14 cellular contexts compared by ENCODE assay signal in genomic region chr6:44086931-44087574, GRCh38. TPM values are rescaled to one million over a fixed set of nuclear protein-coding genes. Genes with fewer than 3 reads are reported as not detected.
DNase-seq lines count a peak whose midpoint lies in the region; ATAC-seq and TF ChIP-seq lines count a peak whose summit lies in the region.
"Had no signal": no experiment of that assay in that cellular context is flagged by ENCODE, and none has a peak within 500 bp of the region (broad histone marks: within the 10 kb centered on the region; RNA-seq: fewer than 3 reads in every experiment).

No MANE protein-coding gene starts in this region.

- 19% methylated on average over 4 of the region's 9 CpGs for whole genome bisulfite sequencing in right lobe of liver (ENCODE audit: insufficient coverage, low coverage, low lambda C conversion rate, missing lambda C conversion rate)

- H4K20me1 ChIP-seq in BLaER1 treated with 17β-estradiol and CSF1 and Interleukin-3, amounts not matched to agents 10 nM and 100 nM, result peaks cover 0 to 30% (median 0%) of the 10 kb centered on the region in 11 experiments; a peak in 4 of 22 replicates

- H3K4me3 Mint-ChIP-seq in immature natural killer cell, result no peak overlapping the region
- H3K4me3 Mint-ChIP-seq: CD4-positive, alpha-beta T cell; GM23338; stimulated activated naive B cell treated with anti-CD40 and anti-IgM and Interleukin-4, amounts not matched to agents 10 μg/mL and 1 μg/mL and 100 μg/mL, for 72 hours had no signal

- no peak for DNase-seq in LNCaP clone FGC (ENCODE audit: low read depth)
- DNase-seq in dermis blood vessel endothelial cell, result peak; percentile 29
- peak; percentile 82 to 90 (median 88) for DNase-seq in right lobe of liver
- no peak for DNase-seq in immature natural killer cell
- no peak for DNase-seq in stimulated activated CD4-positive, alpha-beta T cell treated with anti-CD3 and anti-CD28 coated beads, Interleukin-1b, Interleukin-23, amount 100 ng/mL, for 48 hours
- DNase-seq in activated CD4-positive, alpha-beta T cell treated with anti-CD3 and anti-CD28 coated beads, Interleukin-2, amount 50 U/mL, for 48 hours, result no peak
- DNase-seq: activated CD4-positive, alpha-beta T cell treated with anti-CD3 and anti-CD28 coated beads for 4 hours; CD4-positive, alpha-beta T cell; stimulated activated naive B cell treated with anti-CD40 and anti-IgM and Interleukin-4, amounts not matched to agents 10 μg/mL and 1 μg/mL and 100 μg/mL, for 72 hours had no signal

- H3K9me3 Mint-ChIP-seq in immature natural killer cell, result no peaks in the 10 kb centered on the region
- H3K9me3 Mint-ChIP-seq: CD4-positive, alpha-beta T cell; GM23338; stimulated activated naive B cell treated with anti-CD40 and anti-IgM and Interleukin-4, amounts not matched to agents 10 μg/mL and 1 μg/mL and 100 μg/mL, for 72 hours had no signal

- intact Hi-C loops in right lobe of liver (cut with DNase I), result loop anchor here in 1 of 2 donors (10.0 kb wide), 1 partner anchor 422 kb away; no protein-coding TSS in a partner anchor

- no peak overlapping the region for H3K27ac Mint-ChIP-seq in immature natural killer cell
- H3K27ac Mint-ChIP-seq: CD4-positive, alpha-beta T cell; GM23338 had no signal

- H3K4me2 ChIP-seq in BLaER1 treated with 17β-estradiol and CSF1 and Interleukin-3, amounts not matched to agents 10 nM and 100 nM, result peak overlapping the region in 9 of 11 experiments; percentile 4 to 97 (median 85); a peak in 15 of 22 replicates
- H3K4me2 ChIP-seq: GM23338, KMS-11 had no signal

- peaks cover 0 to 5% (median 3%) of the 10 kb centered on the region in 3 donors for H3K36me3 Mint-ChIP-seq in immature natural killer cell

- peaks cover 2 to 26% (median 10%) of the 10 kb centered on the region in 11 experiments; a peak in 12 of 22 replicates for H3K36me3 ChIP-seq in BLaER1 treated with 17β-estradiol and CSF1 and Interleukin-3, amounts not matched to agents 10 nM and 100 nM
- H3K36me3 ChIP-seq in right lobe of liver, result no peaks in the 10 kb centered on the region

- H3K27ac ChIP-seq in BLaER1 treated with 17β-estradiol and CSF1 and Interleukin-3, amounts not matched to agents 10 nM and 100 nM, result peak overlapping the region in 3 of 11 experiments; percentile 4 to 30 (median 4); a peak in 2 of 22 replicates
- no peak overlapping the region for H3K27ac ChIP-seq in right lobe of liver
- H3K27ac ChIP-seq: KMS-11, SK-N-MC had no signal

- H3K27me3 Mint-ChIP-seq in immature natural killer cell (ENCODE audit: low read depth in 3 of 3), result peaks cover 0 to 2% (median 1%) of the 10 kb centered on the region in 3 donors
- H3K27me3 Mint-ChIP-seq: CD4-positive, alpha-beta T cell; stimulated activated naive B cell treated with anti-CD40 and anti-IgM and Interleukin-4, amounts not matched to agents 10 μg/mL and 1 μg/mL and 100 μg/mL, for 72 hours had no signal

- H3K27me3 ChIP-seq in BLaER1 treated with 17β-estradiol and CSF1 and Interleukin-3, amounts not matched to agents 10 nM and 100 nM, result no peaks in the 10 kb centered on the region
- no peaks in the 10 kb centered on the region for H3K27me3 ChIP-seq in right lobe of liver

- no peaks in the 10 kb centered on the region for H3K4me1 Mint-ChIP-seq in immature natural killer cell
- H3K4me1 Mint-ChIP-seq: stimulated activated naive B cell treated with anti-CD40 and anti-IgM and Interleukin-4, amounts not matched to agents 10 μg/mL and 1 μg/mL and 100 μg/mL, for 72 hours had no signal

- peak; percentile 81 to 90 (median 87) for ATAC-seq in right lobe of liver
- ATAC-seq in GM19467 (IDR thresholded peaks at IDR 0.05; ENCODE audit: unreplicated experiment), result no peak
- ATAC-seq: GM23338; stimulated activated naive B cell treated with anti-CD40 and anti-IgM and Interleukin-4, amounts not matched to agents 10 μg/mL and 1 μg/mL and 100 μg/mL, for 72 hours had no signal

- H3K4me1 ChIP-seq in BLaER1 treated with 17β-estradiol and CSF1 and Interleukin-3, amounts not matched to agents 10 nM and 100 nM, result peaks cover 34 to 67% (median 63%) of the 10 kb centered on the region in 10 experiments
- H3K4me1 ChIP-seq in right lobe of liver, result peaks cover 0 to 4% (median 0%) of the 10 kb centered on the region in 4 donors

- TF ChIP-seq CTCF in LNCaP clone FGC (IDR thresholded peaks at IDR 0.05; ENCODE audit: control insufficient read depth, extremely low read depth, insufficient read depth), result peak; percentile 13; the same call in 1 of the 2 replicates
- TF ChIP-seq CTCF in right lobe of liver (IDR thresholded peaks at IDR 0.05), result peak in 1 of 4 donors; percentile 4

- H3K9me3 ChIP-seq in BLaER1 treated with 17β-estradiol and CSF1 and Interleukin-3, amounts not matched to agents 10 nM and 100 nM (replicated peaks in 1 of 11), result no peaks in the 10 kb centered on the region
- H3K9me3 ChIP-seq in right lobe of liver, result no peaks in the 10 kb centered on the region

- H3K9ac ChIP-seq in BLaER1 treated with 17β-estradiol and CSF1 and Interleukin-3, amounts not matched to agents 10 nM and 100 nM, result peak overlapping the region in 5 of 11 experiments; percentile 5 to 48 (median 32); a peak in 7 of 22 replicates
- H3K9ac ChIP-seq: KMS-11 had no signal

- TF ChIP-seq POLR2A in right lobe of liver (IDR thresholded peaks at IDR 0.05), result no peak

- H3K4me3 ChIP-seq in BLaER1 treated with 17β-estradiol and CSF1 and Interleukin-3, amounts not matched to agents 10 nM and 100 nM, result no peak overlapping the region; a peak in 1 of 20 replicates
- H3K4me3 ChIP-seq in LNCaP clone FGC (ENCODE audit: low read depth, low read length) (no peak overlapping the region), right lobe of liver (no peak overlapping the region)
- H3K4me3 ChIP-seq: GM23338, SK-N-MC had no signal

RNA-seq across cellular contexts. Expression of gene MRPL14, which starts 40.2 kb away (rescaled TPM):
- total RNA-seq in dermis blood vessel endothelial cell (48.1 and 75.4 TPM in 2 replicates), right lobe of liver (10 to 100 TPM; 26.5 to 70.0 (median 35.4) TPM)
- 100 to 1,000 TPM; 107 to 178 (median 120) TPM for polyA plus RNA-seq in immature natural killer cell

RNA-seq across cellular contexts. Expression of gene TMEM63B, which starts 40.3 kb away (rescaled TPM):
- total RNA-seq in dermis blood vessel endothelial cell (33.0 and 36.3 TPM in 2 replicates), right lobe of liver (10 to 100 TPM; 30.6 to 41.0 (median 36.8) TPM)
- 1 to 10 TPM in 2 of 3 donors, under 1 TPM in 1; 0.25 to 1.7 (median 1.5) TPM for polyA plus RNA-seq in immature natural killer cell

Comparison
In these comparisons a context has a peak if more than half of its experiments do, and no peak if none do; other contexts are left out.
1. DNase-seq: peak in dermis blood vessel endothelial cell (single experiment) and right lobe of liver (3 of 3); none in LNCaP clone FGC (single experiment), immature natural killer cell (0 of 3), stimulated activated CD4-positive, alpha-beta T cell treated with anti-CD3 and anti-CD28 coated beads, Interleukin-1b, Interleukin-23, amount 100 ng/mL, for 48 hours (single experiment) and activated CD4-positive, alpha-beta T cell treated with anti-CD3 and anti-CD28 coated beads, Interleukin-2, amount 50 U/mL, for 48 hours (0 of 2).